31 cellular contexts compared by ENCODE assay signal in the genomic region with DNA sequence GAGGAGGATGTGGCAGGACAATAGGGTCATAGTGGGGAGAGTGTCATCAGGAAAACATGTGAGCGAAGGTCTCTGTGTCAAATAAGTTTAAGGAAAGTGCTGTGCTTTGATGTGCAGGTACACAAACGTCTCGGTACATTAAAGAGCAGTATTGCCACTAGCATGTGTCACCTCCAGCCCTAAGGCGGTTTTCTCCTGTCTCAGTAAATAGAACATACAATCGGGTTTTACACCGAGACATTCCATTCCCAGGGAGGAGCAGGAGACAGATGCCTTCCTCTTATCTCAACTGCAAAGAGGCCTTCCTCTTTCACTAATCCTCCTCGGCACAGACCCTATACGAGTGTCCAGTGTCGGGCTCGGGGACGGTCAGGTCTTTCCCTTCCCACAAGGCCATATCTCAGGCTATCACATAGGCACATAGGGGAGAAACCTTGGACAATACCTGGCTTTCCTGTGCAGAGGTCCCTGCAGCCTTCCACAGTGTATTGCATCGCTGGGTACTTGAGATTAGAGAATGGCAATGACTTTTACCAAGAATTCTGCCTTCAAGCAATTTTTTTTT.
"Had no signal": no experiment of that assay in that cellular context is flagged by ENCODE, and none has a peak within 500 bp of the region (broad histone marks: within the 10 kb centered on the region; RNA-seq: fewer than 3 reads in every experiment).

No MANE protein-coding gene starts in this region.

- H3K4me3 ChIP-seq: adrenal gland, body of pancreas, breast epithelium, K562 had no signal

- H3K27ac ChIP-seq: adrenal gland, body of pancreas, breast epithelium had no signal

- DNase-seq: activated CD4-positive, alpha-beta T cell treated with anti-CD3 and anti-CD28 coated beads for 36 hours; activated CD4-positive, alpha-beta T cell treated with anti-CD3 and anti-CD28 coated beads, Interleukin-2, amount 10 ng/mL, durations not matched to agents 7 days and 5 days; activated CD4-positive, alpha-beta T cell treated with anti-CD3 and anti-CD28 coated beads, Interleukin-2, amount 50 U/mL, for 48 hours; activated CD8-positive, alpha-beta T cell treated with anti-CD3 and anti-CD28 coated beads, Interleukin-2, amount 10 ng/mL, durations not matched to agents 7 days and 5 days; activated gamma-delta T cell; activated naive CD4-positive, alpha-beta T cell treated with anti-CD3 and anti-CD28 coated beads for 36 hours; activated T-cell treated with anti-CD3 and anti-CD28 coated beads, Interleukin-2, amount 50 U/mL, for 24 hours; adrenal gland; body of pancreas; NCI-H1092 treated with DMSO at 0.1 percent for 48 hours; NCI-H1417; NCI-H146; NCI-H187 treated with DMSO at 0.1 percent for 48 hours; NCI-H2081; NCI-H2171 treated with DMSO at 0.1 percent for 48 hours; NCI-H2227 treated with DMSO at 0.1 percent for 48 hours; NCI-H446 treated with DMSO at 0.1 percent for 48 hours; NCI-H524; NCI-H69; NK-92 treated with Interleukin-12 subunit alpha and Interleukin-12 subunit beta, amount 100 ng/mL, for 24 hours; Right ventricle myocardium superior; SW 1271; T-helper 1 cell; T-helper 2 cell; T-helper 9 cell had no signal

- ATAC-seq: activated CD4-positive, alpha-beta T cell treated with anti-CD3 and anti-CD28 coated beads for 36 hours; activated CD4-positive, CD25-positive, alpha-beta regulatory T cell treated with anti-CD3 and anti-CD28 coated beads, Interleukin-2, amount 50 U/mL, for 24 hours; activated CD8-positive, alpha-beta T cell treated with anti-CD3 and anti-CD28 coated beads, Interleukin-2, amount 10 ng/mL, durations not matched to agents 7 days and 5 days; activated naive CD4-positive, alpha-beta T cell treated with anti-CD3 and anti-CD28 coated beads, Interleukin-2, amount 50 U/mL, for 72 hours; body of pancreas; K562; WTC11 had no signal

- H3K9me3 ChIP-seq: adrenal gland, body of pancreas, breast epithelium had no signal

- H3K27me3 ChIP-seq: adrenal gland, body of pancreas, breast epithelium had no signal

- FAIRE-seq: astrocyte, K562 had no signal

- H3K36me3 ChIP-seq: adrenal gland, breast epithelium had no signal

- H3K4me1 ChIP-seq: adrenal gland, body of pancreas, breast epithelium had no signal
